In the genomic region with DNA sequence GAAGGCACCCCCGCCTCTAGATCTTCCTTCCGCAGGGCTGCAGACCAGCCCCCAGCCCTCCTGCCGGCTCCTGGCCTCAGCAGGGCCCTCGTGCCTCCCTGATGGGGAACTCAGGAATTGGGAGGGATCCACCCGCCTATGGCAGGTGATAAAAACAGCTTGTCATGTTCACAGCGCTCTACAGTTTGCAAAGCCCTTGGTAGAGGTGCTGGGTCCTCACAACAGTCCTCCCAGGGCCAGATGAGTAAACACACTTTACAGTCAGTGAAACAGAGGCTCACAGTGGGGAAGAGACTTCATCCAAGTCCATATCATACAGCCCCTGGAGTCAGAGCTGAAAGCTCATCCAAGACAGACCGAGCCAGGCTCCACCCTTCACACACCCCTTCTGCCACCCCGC, we compare ENCODE assay signal across 17 cellular contexts.
"Had no signal": no experiment of that assay in that cellular context is flagged by ENCODE, and none has a peak within 500 bp of the region (broad histone marks: within the 10 kb centered on the region; RNA-seq: fewer than 3 reads in every experiment).

No MANE protein-coding gene starts in this region.

- H3K27me3 ChIP-seq: cardiac muscle cell had no signal

- H3K36me3 Mint-ChIP-seq: activated naive CD8-positive, alpha-beta T cell; mesothelial cell of epicardium; natural killer cell treated with Interleukin-12 subunit alpha and Interleukin-12 subunit beta and Interleukin-15 and Interleukin-18, amount 100 ng/mL, for 72 hours; stimulated activated memory B cell treated with anti-CD40 and anti-IgM and Interleukin-4, amounts not matched to agents 10 μg/mL and 1 μg/mL and 100 μg/mL, for 72 hours had no signal

- H3K4me1 ChIP-seq: left lung had no signal

- ATAC-seq: effector memory CD8-positive, alpha-beta T cell; stimulated activated memory B cell treated with anti-CD40 and anti-IgM and Interleukin-4, amounts not matched to agents 10 μg/mL and 1 μg/mL and 100 μg/mL, for 72 hours had no signal

- DNase-seq: activated CD4-positive, alpha-beta T cell treated with anti-CD3 and anti-CD28 coated beads for 1 hour; activated CD4-positive, alpha-beta T cell treated with anti-CD3 and anti-CD28 coated beads, Interleukin-2, amount 50 U/mL, for 4 hours; activated T-cell treated with anti-CD3 and anti-CD28 coated beads for 4 hours; dermis blood vessel endothelial cell; effector memory CD8-positive, alpha-beta T cell; nucleus accumbens; spleen; stimulated activated CD4-positive, alpha-beta T cell treated with anti-CD3 and anti-CD28 coated beads, Interleukin-4, amount 100 ng/mL, for 4 hours; WERI-Rb-1 had no signal

- H3K36me3 ChIP-seq: cardiac muscle cell, left lung, spleen, thoracic aorta, WERI-Rb-1 had no signal

- H3K27ac ChIP-seq: hepatocyte, left lung, spleen, thoracic aorta, WERI-Rb-1 had no signal

- H3K27ac Mint-ChIP-seq: activated naive CD8-positive, alpha-beta T cell; effector memory CD8-positive, alpha-beta T cell; mesothelial cell of epicardium; natural killer cell treated with Interleukin-12 subunit alpha and Interleukin-12 subunit beta and Interleukin-15 and Interleukin-18, amount 100 ng/mL, for 72 hours; stimulated activated memory B cell treated with anti-CD40 and anti-IgM and Interleukin-4, amounts not matched to agents 10 μg/mL and 1 μg/mL and 100 μg/mL, for 72 hours had no signal

- H3K4me3 Mint-ChIP-seq: activated naive CD8-positive, alpha-beta T cell; effector memory CD8-positive, alpha-beta T cell; mesothelial cell of epicardium; natural killer cell treated with Interleukin-12 subunit alpha and Interleukin-12 subunit beta and Interleukin-15 and Interleukin-18, amount 100 ng/mL, for 72 hours; stimulated activated memory B cell treated with anti-CD40 and anti-IgM and Interleukin-4, amounts not matched to agents 10 μg/mL and 1 μg/mL and 100 μg/mL, for 72 hours had no signal

- H3K9me3 ChIP-seq: left lung, spleen, thoracic aorta had no signal

- H3K4me3 ChIP-seq: cardiac muscle cell, hepatocyte, left lung, spleen, thoracic aorta had no signal

- H3K9me3 Mint-ChIP-seq: effector memory CD8-positive, alpha-beta T cell; mesothelial cell of epicardium; natural killer cell treated with Interleukin-12 subunit alpha and Interleukin-12 subunit beta and Interleukin-15 and Interleukin-18, amount 100 ng/mL, for 72 hours; stimulated activated memory B cell treated with anti-CD40 and anti-IgM and Interleukin-4, amounts not matched to agents 10 μg/mL and 1 μg/mL and 100 μg/mL, for 72 hours had no signal

- H3K4me1 Mint-ChIP-seq: mesothelial cell of epicardium; stimulated activated memory B cell treated with anti-CD40 and anti-IgM and Interleukin-4, amounts not matched to agents 10 μg/mL and 1 μg/mL and 100 μg/mL, for 72 hours had no signal
